Comparison of ENCODE assay signal across 8 cellular contexts in genomic region chr16:67326472-67327309, GRCh38. TPM values are rescaled to one million over a fixed set of nuclear protein-coding genes. Genes with fewer than 3 reads are reported as not detected.
A peak's percentile ranks its signal among the peaks of the same experiment; 100 is the strongest.
DNase-seq lines count a peak whose midpoint lies in the region; ATAC-seq and TF ChIP-seq lines count a peak whose summit lies in the region.

Gene KCTD19, minus strand, starts transcription at chr16:67326741. Its CDS starts 34 bp downstream, at chr16:67326707.
Gene LRRC36, plus strand, starts transcription at chr16:67326815. Its CDS starts 48 bp downstream, at chr16:67326863.

- peaks cover 0 to 3% (median 0%) of the 10 kb centered on the region in 7 donors for H3K9me3 Mint-ChIP-seq in CD4-positive, CD25-positive, alpha-beta regulatory T cell

- H3K9ac ChIP-seq in HUES6 (ENCODE audit: low read length) = peak within 1 kb of the TSS; percentile 64

- peak in 1 of 2 donors; percentile 22 for ATAC-seq in CD4-positive, CD25-positive, alpha-beta regulatory T cell (ENCODE audit: low read depth in 2 of 2)
- ATAC-seq in body of pancreas (peak; percentile 93), GM19023 (IDR thresholded peaks at IDR 0.05; ENCODE audit: unreplicated experiment) (no peak)

- H3K4me1 ChIP-seq in CD4-positive, CD25-positive, alpha-beta regulatory T cell (ENCODE audit: control insufficient read depth, insufficient read depth, low read length, poor library complexity, severe bottlenecking) = peaks cover 8% of the 10 kb centered on the region
- H3K4me1 ChIP-seq in HUES6 (ENCODE audit: control insufficient read depth, insufficient read depth, low read length) = no peaks in the 10 kb centered on the region
- peaks cover 7% of the 10 kb centered on the region for H3K4me1 ChIP-seq in body of pancreas
- peaks cover 6 to 41% (median 36%) of the 10 kb centered on the region in 6 donors for H3K4me1 ChIP-seq in spleen

- no peak within 1 kb of the TSS for H3K4me3 ChIP-seq in CD4-positive, CD25-positive, alpha-beta regulatory T cell (ENCODE audit: low read depth, low read length)
- H3K4me3 ChIP-seq in HUES6 (ENCODE audit: low read depth, low read length) (peak within 1 kb of the TSS; percentile 79), body of pancreas (peak within 1 kb of the TSS in 1 of 2 donors; percentile 1), spleen (peak within 1 kb of the TSS; percentile 25 to 73 (median 38))

- H3K9me3 ChIP-seq in CD4-positive, CD25-positive, alpha-beta regulatory T cell (ENCODE audit: control insufficient read depth in 2 of 2, low read length in 2 of 2) = no peaks in the 10 kb centered on the region
- no peaks in the 10 kb centered on the region for H3K9me3 ChIP-seq in HUES6 (ENCODE audit: control insufficient read depth, insufficient read depth, low read depth, low read length)
- no peaks in the 10 kb centered on the region for H3K9me3 ChIP-seq in body of pancreas
- no peaks in the 10 kb centered on the region for H3K9me3 ChIP-seq in spleen

- peak; percentile 29 to 67 (median 60) for TF ChIP-seq CTCF in body of pancreas (IDR thresholded peaks at IDR 0.05)
- TF ChIP-seq CTCF in spleen (IDR thresholded peaks at IDR 0.05 in 8 of 11, conservative IDR thresholded peaks at IDR 0.05 in 3 of 11) = peak in 7 of 11 experiments; percentile 18 to 53 (median 49)

- no peaks in the 10 kb centered on the region for H3K36me3 Mint-ChIP-seq in CD4-positive, CD25-positive, alpha-beta regulatory T cell

- H3K4me3 Mint-ChIP-seq in CD4-positive, CD25-positive, alpha-beta regulatory T cell = peak within 1 kb of the TSS in 3 of 4 donors; percentile 22 to 73 (median 59)

- TF ChIP-seq POLR2A in body of pancreas (IDR thresholded peaks at IDR 0.05) = no peak
- TF ChIP-seq POLR2A in spleen (IDR thresholded peaks at IDR 0.05) = no peak

- 7 to 17% methylated on average over 29 to 59 of the region's 61 CpGs for WGBS in body of pancreas, 2 donors
- WGBS in spleen, 5 donors = 9 to 13% (median 10%) methylated on average over 44 to 61 of the region's 61 CpGs

- H3K4me1 Mint-ChIP-seq in CD4-positive, CD25-positive, alpha-beta regulatory T cell = peaks cover 5 to 9% (median 6%) of the 10 kb centered on the region in 4 donors

- peak within 1 kb of the TSS in 2 of 3 donors; percentile 60 to 70 for H3K27ac Mint-ChIP-seq in CD4-positive, CD25-positive, alpha-beta regulatory T cell

- H3K27me3 ChIP-seq in CD4-positive, CD25-positive, alpha-beta regulatory T cell (ENCODE audit: control insufficient read depth, insufficient read depth, low read length) = peaks cover 19% of the 10 kb centered on the region
- peaks cover 8% of the 10 kb centered on the region for H3K27me3 ChIP-seq in HUES6 (ENCODE audit: control insufficient read depth, insufficient read depth, low read length)
- H3K27me3 ChIP-seq in body of pancreas = no peaks in the 10 kb centered on the region
- peaks cover 0 to 23% (median 0%) of the 10 kb centered on the region in 7 donors for H3K27me3 ChIP-seq in spleen (replicated peaks in 1 of 7)

- peaks cover 75% of the 10 kb centered on the region for H3K27me3 Mint-ChIP-seq in CD4-positive, CD25-positive, alpha-beta regulatory T cell

- DNase-seq in CD4-positive, CD25-positive, alpha-beta regulatory T cell = no peak
- DNase-seq in T-helper 9 cell = peak; percentile 16
- DNase-seq in body of pancreas = peak; percentile 74 to 82 (median 78)
- peak; percentile 23 for DNase-seq in iris pigment epithelial cell (ENCODE audit: low read depth)
- DNase-seq in spleen = peak; percentile 84
- no peak for DNase-seq in SKM-1 treated with dmso at 0.1 percent for 144 hours (lab: John Stamatoyannopoulos, UW; ENCODE audit: unreplicated experiment)

- H3K27ac ChIP-seq in CD4-positive, CD25-positive, alpha-beta regulatory T cell (ENCODE audit: insufficient read depth, low read length, poor library complexity, severe bottlenecking) = no peak within 1 kb of the TSS
- H3K27ac ChIP-seq in HUES6 (ENCODE audit: low read depth, low read length) (no peak within 1 kb of the TSS), body of pancreas (peak within 1 kb of the TSS in 3 of 4 donors; percentile 56 to 68 (median 57)), spleen (peak within 1 kb of the TSS in 7 of 8 donors; percentile 14 to 61 (median 51))

- intact Hi-C loops in body of pancreas (cut with DNase I) = no loop called here
- intact Hi-C loops in spleen (cut with DNase I; ENCODE audit: low total_unique reads) = no loop called here

- no peaks in the 10 kb centered on the region for H3K36me3 ChIP-seq in CD4-positive, CD25-positive, alpha-beta regulatory T cell (ENCODE audit: control insufficient read depth, insufficient read depth, low read length)
- no peaks in the 10 kb centered on the region for H3K36me3 ChIP-seq in HUES6 (ENCODE audit: control insufficient read depth, insufficient read depth, low read length)
- H3K36me3 ChIP-seq in body of pancreas (replicated peaks in 1 of 2; ENCODE audit: insufficient read depth in 1 of 2, low read depth in 2 of 2) = no peaks in the 10 kb centered on the region
- no peaks in the 10 kb centered on the region for H3K36me3 ChIP-seq in spleen

RNA-seq across cellular contexts. Expression of gene KCTD19, which starts in this region (rescaled TPM):
- not detected for total RNA-seq in CD4-positive, CD25-positive, alpha-beta regulatory T cell
- polyA plus RNA-seq in CD4-positive, CD25-positive, alpha-beta regulatory T cell = not detected
- total RNA-seq in body of pancreas = under 1 TPM in 1 of 2 donors, not detected in 1; under 0.01 TPM
- under 1 TPM in 5 of 7 donors, not detected in 2; 0.17 to 0.73 (median 0.47) TPM for total RNA-seq in spleen
- under 1 TPM; 0.16 to 0.36 (median 0.22) TPM for polyA plus RNA-seq in spleen

RNA-seq across cellular contexts. Expression of gene LRRC36, which starts in this region (rescaled TPM):
- not detected for total RNA-seq in CD4-positive, CD25-positive, alpha-beta regulatory T cell
- not detected for polyA plus RNA-seq in CD4-positive, CD25-positive, alpha-beta regulatory T cell
- total RNA-seq in body of pancreas = 1 to 10 TPM; 1.6 to 7.0 TPM
- under 1 TPM in 4 of 7 donors, not detected in 3; 0.46 to 0.98 (median 0.75) TPM for total RNA-seq in spleen
- 1 to 10 TPM in 1 of 3 donors, under 1 TPM in 2; 0.48 to 2.3 (median 0.56) TPM for polyA plus RNA-seq in spleen

Comparison
In these comparisons a context has a peak if more than half of its experiments do, and no peak if none do; other contexts are left out.
1. DNase-seq: peak in T-helper 9 cell (single experiment), body of pancreas (4 of 4), iris pigment epithelial cell (single experiment) and spleen (single experiment); none in CD4-positive, CD25-positive, alpha-beta regulatory T cell (0 of 3) and SKM-1 treated with dmso at 0.1 percent for 144 hours (single experiment).
2. H3K27ac ChIP-seq: peak in body of pancreas (3 of 4) and spleen (7 of 8); none in CD4-positive, CD25-positive, alpha-beta regulatory T cell (single experiment) and HUES6 (single experiment).